ENCODE assay signal across 19 cellular contexts in genomic region chr7:120394595-120394994, GRCh38.
DNase-seq lines count a peak whose midpoint lies in the region; ATAC-seq, FAIRE-seq and TF ChIP-seq lines count a peak whose summit lies in the region.
"Had no signal": no experiment of that assay in that cellular context is flagged by ENCODE, and none has a peak within 500 bp of the region (broad histone marks: within the 10 kb centered on the region; RNA-seq: fewer than 3 reads in every experiment).

No MANE protein-coding gene starts in this region.

- H3K9me3 Mint-ChIP-seq in progenitor cell of endocrine pancreas (ENCODE audit: low read depth): peaks cover 4% of the 10 kb centered on the region

- no peaks in the 10 kb centered on the region for H3K4me1 ChIP-seq in heart left ventricle
- H3K4me1 ChIP-seq: body of pancreas, tibial nerve had no signal

- ATAC-seq in GM19452 (IDR thresholded peaks at IDR 0.05; ENCODE audit: unreplicated experiment): peak; percentile 44
- peak; percentile 38 for ATAC-seq in HG02763 (IDR thresholded peaks at IDR 0.05; ENCODE audit: unreplicated experiment)
- peak; percentile 39 for ATAC-seq in HG03460 (IDR thresholded peaks at IDR 0.05; ENCODE audit: unreplicated experiment)
- no peak for ATAC-seq in heart left ventricle
- ATAC-seq: body of pancreas; naive thymus-derived CD4-positive, alpha-beta T cell had no signal

- intact Hi-C loops in heart left ventricle (cut with DNase I): no loop called here

- no peak overlapping the region for H3K27ac Mint-ChIP-seq in progenitor cell of endocrine pancreas
- H3K27ac Mint-ChIP-seq: naive thymus-derived CD4-positive, alpha-beta T cell had no signal

- no peak for TF ChIP-seq POLR2A in heart left ventricle (IDR thresholded peaks at IDR 0.05)

- no peak for TF ChIP-seq CTCF in heart left ventricle (IDR thresholded peaks at IDR 0.05)
- TF ChIP-seq CTCF in progenitor cell of endocrine pancreas (IDR thresholded peaks at IDR 0.05; ENCODE audit: unreplicated experiment): no peak

- DNase-seq in GM18507 (ENCODE audit: extremely low spot score, insufficient read length, low read depth) (no peak), heart left ventricle (no peak), progenitor cell of endocrine pancreas (ENCODE audit: low spot score, unreplicated experiment) (no peak), globus pallidus (ENCODE audit: low spot score) (no peak)
- DNase-seq in effector CD8-positive, alpha-beta T cell (lab: John Stamatoyannopoulos, UW): no peak
- DNase-seq: activated CD8-positive, alpha-beta memory T cell treated with anti-CD3 and anti-CD28 coated beads for 24 hours; activated naive CD4-positive, alpha-beta T cell; body of pancreas; GM23248; naive thymus-derived CD4-positive, alpha-beta T cell; NK-92 treated with Interleukin-12 subunit alpha and Interleukin-12 subunit beta, amount 100 ng/mL, for 24 hours; retina; SIG-M5; stimulated activated CD4-positive, alpha-beta T cell treated with anti-CD3 and anti-CD28 coated beads, Interleukin-2, amount 100 ng/mL, for 24 hours had no signal

- H3K4me1 Mint-ChIP-seq in progenitor cell of endocrine pancreas (ENCODE audit: low read depth): peaks cover 4% of the 10 kb centered on the region
- H3K4me1 Mint-ChIP-seq: naive thymus-derived CD4-positive, alpha-beta T cell had no signal

- FAIRE-seq in GM18507 (lab: Jason Lieb, UNC): peak; percentile 84
- FAIRE-seq: TTC549 had no signal

- H3K27me3 ChIP-seq in heart left ventricle: no peaks in the 10 kb centered on the region
- H3K27me3 ChIP-seq: body of pancreas, tibial nerve had no signal

- no peak overlapping the region for H3K4me3 Mint-ChIP-seq in progenitor cell of endocrine pancreas (ENCODE audit: low read depth)
- H3K4me3 Mint-ChIP-seq: naive thymus-derived CD4-positive, alpha-beta T cell had no signal

- no peak overlapping the region for H3K4me3 ChIP-seq in heart left ventricle
- H3K4me3 ChIP-seq: body of pancreas, GM23248, tibial nerve had no signal

- H3K27me3 Mint-ChIP-seq in progenitor cell of endocrine pancreas: no peaks in the 10 kb centered on the region
- H3K27me3 Mint-ChIP-seq: naive thymus-derived CD4-positive, alpha-beta T cell had no signal

- H3K36me3 ChIP-seq in heart left ventricle: no peaks in the 10 kb centered on the region
- H3K36me3 ChIP-seq: tibial nerve had no signal

- H3K27ac ChIP-seq in heart left ventricle: no peak overlapping the region
- H3K27ac ChIP-seq: body of pancreas, GM23248, tibial nerve had no signal

- no peaks in the 10 kb centered on the region for H3K36me3 Mint-ChIP-seq in progenitor cell of endocrine pancreas (ENCODE audit: insufficient read depth)
- H3K36me3 Mint-ChIP-seq: naive thymus-derived CD4-positive, alpha-beta T cell had no signal

- H3K9me3 ChIP-seq in heart left ventricle: no peaks in the 10 kb centered on the region
- H3K9me3 ChIP-seq: body of pancreas had no signal

Comparison
In these comparisons a context has a peak if more than half of its experiments do, and no peak if none do; other contexts are left out.
1. ATAC-seq: peak in GM19452 (single experiment), HG02763 (single experiment) and HG03460 (single experiment); none in heart left ventricle (0 of 4).